Comparison of ENCODE assay signal across 1 cellular context in genomic region chr1:32337855-32338636, GRCh38.
TF ChIP-seq lines count a peak whose summit lies in the region.

No MANE protein-coding gene starts in this region.

TF ChIP-seq in HEK293, 187 proteins besides CTCF, POLR2A, EP300 and RAD21 (continued from another document):
- TF ChIP-seq HIC1 (tag by site-specific recombination; IDR thresholded peaks at IDR 0.05) = 0 out of 2 replicates have a peak, but pooled peaks have one; percentile 20
- no peak for TF ChIP-seq ZNF404 (tag by site-specific recombination; IDR thresholded peaks at IDR 0.05)
- TF ChIP-seq HOXA7 (CRISPR knock-in tag; IDR thresholded peaks at IDR 0.05; ENCODE audit: borderline replicate concordance) = no peak
- TF ChIP-seq GLIS1 (tag by site-specific recombination; IDR thresholded peaks at IDR 0.05) = no peak
